Comparison of ENCODE assay signal across 1 cellular context in genomic region chr17:69669441-69670178, GRCh38.
TF ChIP-seq lines count a peak whose summit lies in the region.

No MANE protein-coding gene starts in this region.

TF ChIP-seq in IMR-90, 13 proteins besides CTCF, POLR2A, EP300 and RAD21 (continued from another document):
- TF ChIP-seq, protein P1, sequence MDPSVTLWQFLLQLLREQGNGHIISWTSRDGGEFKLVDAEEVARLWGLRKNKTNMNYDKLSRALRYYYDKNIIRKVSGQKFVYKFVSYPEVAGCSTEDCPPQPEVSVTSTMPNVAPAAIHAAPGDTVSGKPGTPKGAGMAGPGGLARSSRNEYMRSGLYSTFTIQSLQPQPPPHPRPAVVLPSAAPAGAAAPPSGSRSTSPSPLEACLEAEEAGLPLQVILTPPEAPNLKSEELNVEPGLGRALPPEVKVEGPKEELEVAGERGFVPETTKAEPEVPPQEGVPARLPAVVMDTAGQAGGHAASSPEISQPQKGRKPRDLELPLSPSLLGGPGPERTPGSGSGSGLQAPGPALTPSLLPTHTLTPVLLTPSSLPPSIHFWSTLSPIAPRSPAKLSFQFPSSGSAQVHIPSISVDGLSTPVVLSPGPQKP (IDR thresholded peaks at IDR 0.05; ENCODE audit: borderline replicate concordance, low read depth, low read length) = no peak
- no peak for TF ChIP-seq CHD1 (IDR thresholded peaks at IDR 0.05; ENCODE audit: low read depth, low read length)
- no peak for TF ChIP-seq MAZ (IDR thresholded peaks at IDR 0.05; ENCODE audit: borderline replicate concordance, low read depth, low read length)
- no peak for TF ChIP-seq FOS (IDR thresholded peaks at IDR 0.05; ENCODE audit: low read depth, low read length)
TF ChIP-seq in IMR-90: peak in this region for 0.
